Comparison of ENCODE assay signal across 16 cellular contexts in genomic region chr4:786074-786741, GRCh38. TPM values are rescaled to one million over a fixed set of nuclear protein-coding genes. Genes with fewer than 3 reads are reported as not detected.
DNase-seq lines count a peak whose midpoint lies in the region; ATAC-seq and TF ChIP-seq lines count a peak whose summit lies in the region.
"Had no signal": no experiment of that assay in that cellular context is flagged by ENCODE, and none has a peak within 500 bp of the region (broad histone marks: within the 10 kb centered on the region; RNA-seq: fewer than 3 reads in every experiment).

No MANE protein-coding gene starts in this region.

- H3K36me3 ChIP-seq in CD8-positive, alpha-beta T cell (ENCODE audit: insufficient read depth, low read length) = no peaks in the 10 kb centered on the region
- H3K36me3 ChIP-seq in mammary epithelial cell (ENCODE audit: insufficient read depth, low read length) (no peaks in the 10 kb centered on the region), skeletal muscle tissue (ENCODE audit: control insufficient read depth in 3 of 3, insufficient read depth in 3 of 3, low read length in 3 of 3) (peaks cover 0 to 2% (median 0%) of the 10 kb centered on the region in 3 donors), mesendoderm (ENCODE audit: control insufficient read depth, insufficient read depth, low read length) (no peaks in the 10 kb centered on the region)

- H2AK5ac ChIP-seq in mesendoderm (ENCODE audit: low read length) = no peak overlapping the region

- H3K79me2 ChIP-seq in mammary epithelial cell (ENCODE audit: insufficient read depth, low read length) (peaks cover 4% of the 10 kb centered on the region), mesendoderm (ENCODE audit: control insufficient read depth, insufficient read depth, low read length) (peaks cover 3% of the 10 kb centered on the region)

- no peak overlapping the region for H2BK15ac ChIP-seq in mesendoderm (replicated peaks; ENCODE audit: low read depth)

- POLR2A ChIA-PET in CD8-positive, alpha-beta T cell (lab: Charles Lee) = no interaction called here

- no peak for DNase-seq in CD8-positive, alpha-beta T cell
- DNase-seq in mammary epithelial cell (no peak), left kidney (ENCODE audit: low read depth, low spot score) (peak; percentile 55), T-helper 1 cell (no peak), mesendoderm (no peak)
- DNase-seq: activated CD8-positive, alpha-beta memory T cell treated with anti-CD3 and anti-CD28 coated beads, Interleukin-2, amount 50 U/mL, for 4 hours; amniotic stem cell; DMS 273 treated with DMSO at 0.1 percent for 48 hours; NCI-H146; NCI-H748 treated with DMSO at 0.1 percent for 48 hours; SHP77 treated with DMSO at 0.1 percent for 48 hours had no signal

- TF ChIP-seq CTCF in CD8-positive, alpha-beta T cell (IDR thresholded peaks at IDR 0.05) = no peak
- no peak for TF ChIP-seq CTCF in mammary epithelial cell (conservative IDR thresholded peaks at IDR 0.05 in 1 of 2, IDR thresholded peaks at IDR 0.05 in 1 of 2; ENCODE audit: extremely low read depth in 1 of 2, insufficient read depth in 1 of 2, low read depth in 1 of 2, low read length in 2 of 2)

- H4K20me1 ChIP-seq in mammary epithelial cell (ENCODE audit: insufficient read depth, low read length) = no peaks in the 10 kb centered on the region

- no peak overlapping the region for H3K27ac ChIP-seq in CD8-positive, alpha-beta T cell (ENCODE audit: low read depth, low read length)
- H3K27ac ChIP-seq in mammary epithelial cell (ENCODE audit: insufficient read depth, low read depth, low read length) (no peak overlapping the region), skeletal muscle tissue (ENCODE audit: low read depth, low read length) (peak overlapping the region; percentile 72), mesendoderm (ENCODE audit: low read depth, low read length) (no peak overlapping the region)

- H3K79me1 ChIP-seq in mesendoderm (ENCODE audit: low read length) = no peaks in the 10 kb centered on the region

- no peak overlapping the region for H3K18ac ChIP-seq in mesendoderm (ENCODE audit: low read length)

- WGBS in mammary epithelial cell (ENCODE audit: low coverage, missing lambda C conversion rate) = 11% methylated on average over 10 of the region's 72 CpGs
- no CpG with 5 or more reads among the region's 72 CpGs for WGBS in mesendoderm (ENCODE audit: extremely low coverage, insufficient coverage, low lambda C conversion rate)

- no peak overlapping the region for H3K4me3 ChIP-seq in CD8-positive, alpha-beta T cell (ENCODE audit: low read depth, low read length)
- peak overlapping the region in 1 of 3 experiments; percentile 29 for H3K4me3 ChIP-seq in mammary epithelial cell (replicated peaks in 1 of 3; ENCODE audit: insufficient read depth in 1 of 3, low read depth in 2 of 3, low read length in 3 of 3)
- H3K4me3 ChIP-seq in skeletal muscle tissue (ENCODE audit: low read length in 3 of 3) = no peak overlapping the region
- no peak overlapping the region for H3K4me3 ChIP-seq in mesendoderm (ENCODE audit: low read length)
- H3K4me3 ChIP-seq: mucosa of descending colon had no signal

- no peak overlapping the region for H2BK5ac ChIP-seq in mesendoderm (ENCODE audit: low read length)

- H3K9me3 ChIP-seq in CD8-positive, alpha-beta T cell (ENCODE audit: low read length) = no peaks in the 10 kb centered on the region
- H3K9me3 ChIP-seq in mammary epithelial cell (replicated peaks; ENCODE audit: insufficient read depth, low read length) (no peaks in the 10 kb centered on the region), skeletal muscle tissue (ENCODE audit: control insufficient read depth in 3 of 3, low read length in 3 of 3) (no peaks in the 10 kb centered on the region)
- H3K9me3 ChIP-seq: mucosa of descending colon had no signal

- CTCF ChIA-PET in CD8-positive, alpha-beta T cell (lab: Charles Lee) = interaction anchor here (1.1 to 1.5 kb wide), 2 partner anchors 19 to 201 kb away, joined by 3 read pairs; partner anchors contain the start of gene IDUA
- CTCF ChIA-PET in mammary epithelial cell (lab: Charles Lee; ENCODE audit: low non-redundant PET) = interaction anchor here (0.5 kb wide), 1 partner anchor 34 kb away, joined by 16 read pairs; no protein-coding TSS in a partner anchor

- no peak overlapping the region for H2BK120ac ChIP-seq in mesendoderm (ENCODE audit: low read depth, low read length)

- H4K5ac ChIP-seq in mesendoderm (ENCODE audit: low read length) = no peak overlapping the region

- H3K9ac ChIP-seq in mammary epithelial cell (ENCODE audit: insufficient read depth, low read length) = no peak overlapping the region
- peak overlapping the region in 1 of 3 donors; percentile 33 for H3K9ac ChIP-seq in skeletal muscle tissue (ENCODE audit: low read depth in 1 of 3, low read length in 3 of 3)
- H3K9ac ChIP-seq in mesendoderm (ENCODE audit: low read length) = no peak overlapping the region

- H2AFZ ChIP-seq in mammary epithelial cell (ENCODE audit: low read depth, low read length) = no peak overlapping the region

- peak overlapping the region; percentile 47 for H3K4me3 Mint-ChIP-seq in CD8-positive, alpha-beta T cell
- H3K4me3 Mint-ChIP-seq: IgD-negative memory B cell had no signal

- BruUV-seq in mammary epithelial cell (replicated peaks; lab: Mats Ljungman, UMichigan) = no TSS peak

- no peak overlapping the region for H3K56ac ChIP-seq in mesendoderm (ENCODE audit: low read length)

- intact Hi-C loops in CD8-positive, alpha-beta T cell (cut with DNase I, micrococcal nuclease) = no loop called here
- intact Hi-C loops in mammary epithelial cell (cut with micrococcal nuclease) = no loop called here

- peaks cover 21% of the 10 kb centered on the region for H3K4me1 ChIP-seq in CD8-positive, alpha-beta T cell (ENCODE audit: insufficient read depth, low read length)
- H3K4me1 ChIP-seq in mammary epithelial cell (ENCODE audit: insufficient read depth, low read length) = peaks cover 6% of the 10 kb centered on the region
- peaks cover 9 to 19% (median 11%) of the 10 kb centered on the region in 3 donors for H3K4me1 ChIP-seq in skeletal muscle tissue (ENCODE audit: control insufficient read depth in 3 of 3, insufficient read depth in 3 of 3, low read length in 3 of 3)
- peaks cover 2% of the 10 kb centered on the region for H3K4me1 ChIP-seq in mesendoderm (ENCODE audit: control insufficient read depth, low read depth, low read length)

- no peak overlapping the region for H3K4ac ChIP-seq in mesendoderm (ENCODE audit: low read depth, low read length)

- no peak overlapping the region for H3K27ac Mint-ChIP-seq in CD8-positive, alpha-beta T cell
- H3K27ac Mint-ChIP-seq: IgD-negative memory B cell had no signal

- peaks cover 4% of the 10 kb centered on the region for H3K36me3 Mint-ChIP-seq in CD8-positive, alpha-beta T cell
- H3K36me3 Mint-ChIP-seq: IgD-negative memory B cell had no signal

- no peak overlapping the region for H3K23ac ChIP-seq in mesendoderm (ENCODE audit: low read length)

- H3K4me1 Mint-ChIP-seq in CD8-positive, alpha-beta T cell (ENCODE audit: low read depth) = peaks cover 21% of the 10 kb centered on the region

- no peak for ATAC-seq in CD8-positive, alpha-beta T cell
- ATAC-seq in HG02588 (IDR thresholded peaks at IDR 0.05; ENCODE audit: unreplicated experiment) (no peak), GM19035 (IDR thresholded peaks at IDR 0.05; ENCODE audit: unreplicated experiment) (no peak)

- in situ Hi-C loops in mammary epithelial cell (cut with MboI; ENCODE audit: low sequenced_read_pairs in 2 of 2) = loop anchor here in 1 of 2 donors (25.0 kb wide), 1 partner anchor 201 kb away; the partner anchor contains the start of genes IDUA and SLC26A1

- no peak overlapping the region for H4K8ac ChIP-seq in mesendoderm (ENCODE audit: low read depth, low read length)

- H3K4me2 ChIP-seq in mammary epithelial cell (ENCODE audit: insufficient read depth, low read depth, low read length) (peak overlapping the region; percentile 61), mesendoderm (ENCODE audit: low read length) (no peak overlapping the region)

- H3K27me3 ChIP-seq in CD8-positive, alpha-beta T cell (ENCODE audit: insufficient read depth, low read length) = no peaks in the 10 kb centered on the region
- H3K27me3 ChIP-seq in mammary epithelial cell (ENCODE audit: insufficient read depth, low read length) (peaks cover 3% of the 10 kb centered on the region), skeletal muscle tissue (ENCODE audit: control insufficient read depth in 3 of 3, insufficient read depth in 3 of 3, low read length in 3 of 3) (peaks cover 36 to 45% (median 38%) of the 10 kb centered on the region in 3 donors), mesendoderm (ENCODE audit: insufficient read depth, low read length, poor library complexity) (peaks cover 25% of the 10 kb centered on the region)

- H3K27me3 Mint-ChIP-seq in CD8-positive, alpha-beta T cell (ENCODE audit: low read depth) = peaks cover 33% of the 10 kb centered on the region

- no peaks in the 10 kb centered on the region for H3K9me3 Mint-ChIP-seq in CD8-positive, alpha-beta T cell

- dilution Hi-C loops in mammary epithelial cell (cut with HindIII; ENCODE audit: low sequenced_read_pairs) = no loop called here

RNA-seq across cellular contexts. Expression of gene CPLX1, which starts 39.7 kb away (rescaled TPM):
- total RNA-seq in CD8-positive, alpha-beta T cell = 1 to 10 TPM; 1.1 to 1.2 TPM
- total RNA-seq in mammary epithelial cell = 1 to 10 TPM in 1 of 2 donors, not detected in 1; 1.1 TPM
- polyA plus RNA-seq in mammary epithelial cell = 0.22 TPM
- polyA minus RNA-seq in mammary epithelial cell = not detected
- total RNA-seq in skeletal muscle tissue = not detected
- polyA plus RNA-seq in mesendoderm (2013, experiment 1 of 2) = 0.20 TPM
- 0.22 TPM for polyA plus RNA-seq in mesendoderm (2013, experiment 2 of 2)
- polyA plus RNA-seq: IgD-negative memory B cell had no signal
